Comparison of ENCODE assay signal across 15 cellular contexts in the genomic region with DNA sequence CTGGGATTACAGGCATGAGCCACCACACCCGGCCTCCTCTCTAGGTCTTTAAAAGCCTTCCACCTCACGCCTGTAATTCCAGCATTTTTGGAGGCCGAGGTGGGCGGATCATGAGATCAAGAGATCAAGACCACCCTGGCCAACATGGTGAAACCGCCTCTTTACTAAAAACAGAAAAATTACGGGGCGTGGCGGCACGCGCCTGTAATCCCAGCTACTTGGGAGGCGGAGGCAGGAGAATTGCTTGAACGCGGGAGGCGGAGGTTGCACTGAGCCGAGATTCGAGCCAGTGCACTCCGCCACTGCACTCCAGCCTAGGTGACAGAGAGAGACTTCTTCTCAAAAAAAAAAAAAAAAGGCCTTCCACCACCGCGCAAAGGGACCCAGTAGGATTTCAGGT. TPM values are rescaled to one million over a fixed set of nuclear protein-coding genes. Genes with fewer than 3 reads are reported as not detected.
A peak's percentile ranks its signal among the peaks of the same experiment; 100 is the strongest.
DNase-seq lines count a peak whose midpoint lies in the region; ATAC-seq and TF ChIP-seq lines count a peak whose summit lies in the region.
"Had no signal": no experiment of that assay in that cellular context is flagged by ENCODE, and none has a peak within 500 bp of the region (broad histone marks: within the 10 kb centered on the region; RNA-seq: fewer than 3 reads in every experiment).

No MANE protein-coding gene starts in this region.

- no peak for TF ChIP-seq POLR2A in spleen (IDR thresholded peaks at IDR 0.05)

- peak overlapping the region; percentile 77; the same call in 1 of the 2 replicates for H3K4me2 ChIP-seq in OCI-LY7 (ENCODE audit: low read length)

- POLR2A ChIA-PET in OCI-LY7 (lab: Charles Lee) = interaction anchor here (0.7 kb wide), 3 partner anchors 11 to 600 kb away, joined by 3 to 7 read pairs (median 3); no protein-coding TSS in a partner anchor

- H3K9me3 ChIP-seq in OCI-LY7 (ENCODE audit: low read length) (no peaks in the 10 kb centered on the region), spleen (no peaks in the 10 kb centered on the region)

- ATAC-seq in activated T-cell treated with anti-CD3 and anti-CD28 coated beads, Interleukin-2, amount 50 U/mL, for 72 hours (replicated peaks in 1 of 2) = no peak
- no peak for ATAC-seq in effector memory CD8-positive, alpha-beta T cell (replicated peaks)
- ATAC-seq: activated CD4-positive, CD25-positive, alpha-beta regulatory T cell treated with anti-CD3 and anti-CD28 coated beads, Interleukin-2, amount 50 U/mL, for 24 hours; left lobe of liver; Panc1 had no signal

- no peaks in the 10 kb centered on the region for H3K9me2 ChIP-seq in OCI-LY7 (ENCODE audit: insufficient read depth, low read length)

- BruUV-seq in OCI-LY7 (replicated peaks; lab: Mats Ljungman, UMichigan) = no TSS peak

- peaks cover 49% of the 10 kb centered on the region for H3K4me1 Mint-ChIP-seq in activated T-cell treated with anti-CD3 and anti-CD28 coated beads, Interleukin-2, amount 50 U/mL, for 72 hours (ENCODE audit: low read depth)
- H3K4me1 Mint-ChIP-seq in effector memory CD8-positive, alpha-beta T cell (ENCODE audit: low read depth in 2 of 2) = peaks cover 19 to 22% of the 10 kb centered on the region in 2 donors

- H3K27ac Mint-ChIP-seq in activated T-cell treated with anti-CD3 and anti-CD28 coated beads, Interleukin-2, amount 50 U/mL, for 72 hours = no peak overlapping the region
- H3K27ac Mint-ChIP-seq in effector memory CD8-positive, alpha-beta T cell = peak overlapping the region; percentile 88 to 96

- H3K4me3 ChIP-seq in OCI-LY7 (ENCODE audit: low read depth, low read length, poor library complexity, severe bottlenecking) (no peak overlapping the region), spleen (no peak overlapping the region)

- H3K4me3 Mint-ChIP-seq in activated T-cell treated with anti-CD3 and anti-CD28 coated beads, Interleukin-2, amount 50 U/mL, for 72 hours = peak overlapping the region; percentile 97 to 98
- H3K4me3 Mint-ChIP-seq in effector memory CD8-positive, alpha-beta T cell = no peak overlapping the region

- H3K9me3 Mint-ChIP-seq in activated T-cell treated with anti-CD3 and anti-CD28 coated beads, Interleukin-2, amount 50 U/mL, for 72 hours = no peaks in the 10 kb centered on the region
- no peaks in the 10 kb centered on the region for H3K9me3 Mint-ChIP-seq in effector memory CD8-positive, alpha-beta T cell
- H3K9me3 Mint-ChIP-seq: type B pancreatic cell had no signal

- intact Hi-C loops in OCI-LY7 (cut with micrococcal nuclease; ENCODE audit: unreplicated experiment) = no loop called here
- intact Hi-C loops in spleen (cut with DNase I; ENCODE audit: low total_unique reads) = no loop called here

- WGBS in spleen, 5 donors = 96 to 99% (median 98%) methylated on average over 19 of the region's 19 CpGs

- peak overlapping the region; percentile 98; the same call in 1 of the 2 replicates for H2AFZ ChIP-seq in OCI-LY7 (ENCODE audit: low read length)

- no peaks in the 10 kb centered on the region for H4K20me1 ChIP-seq in OCI-LY7 (ENCODE audit: insufficient read depth, low read length)

- TF ChIP-seq CTCF in OCI-LY7 (conservative IDR thresholded peaks at IDR 0.05; ENCODE audit: low read length) (no peak), spleen (IDR thresholded peaks at IDR 0.05 in 8 of 11, conservative IDR thresholded peaks at IDR 0.05 in 3 of 11) (no peak)

- DNase-seq in activated T-cell treated with anti-CD3 and anti-CD28 coated beads, Interleukin-2, amount 50 U/mL, for 72 hours = no peak
- no peak for DNase-seq in activated T-cell treated with anti-CD3 and anti-CD28 coated beads, Interleukin-2, amount 50 U/mL, for 1 hour
- no peak for DNase-seq in OCI-LY7 (ENCODE audit: low spot score)
- DNase-seq in effector memory CD8-positive, alpha-beta T cell = no peak
- peak; percentile 77 for DNase-seq in spleen
- no peak for DNase-seq in NCI-H2081 (lab: John Stamatoyannopoulos, UW)
- DNase-seq in NOMO-1 (lab: John Stamatoyannopoulos, UW; ENCODE audit: unreplicated experiment in 2 of 2) = no peak
- no peak for DNase-seq in A172 (ENCODE audit: low spot score)
- DNase-seq: brain microvascular endothelial cell, NCI-H187 treated with DMSO at 0.1 percent for 48 hours, NCI-H524 had no signal

- peaks cover 29% of the 10 kb centered on the region for H3K4me1 ChIP-seq in OCI-LY7 (ENCODE audit: insufficient read depth, low read length, poor library complexity, severe bottlenecking)
- H3K4me1 ChIP-seq in spleen = peaks cover 17 to 51% (median 33%) of the 10 kb centered on the region in 6 donors

- H3K36me3 ChIP-seq in OCI-LY7 (ENCODE audit: insufficient read depth, low read length) (no peaks in the 10 kb centered on the region), spleen (no peaks in the 10 kb centered on the region)
- H3K36me3 ChIP-seq: brain microvascular endothelial cell had no signal

- no peak overlapping the region for H3K27ac ChIP-seq in OCI-LY7 (ENCODE audit: low read depth, low read length, poor library complexity, severe bottlenecking)
- peak overlapping the region in 4 of 8 donors; percentile 94 to 99 (median 98) for H3K27ac ChIP-seq in spleen
- H3K27ac ChIP-seq: brain microvascular endothelial cell had no signal

- CTCF ChIA-PET in OCI-LY7 (lab: Charles Lee; ENCODE audit: unreplicated experiment) = no interaction called here

- H3K27me3 Mint-ChIP-seq in activated T-cell treated with anti-CD3 and anti-CD28 coated beads, Interleukin-2, amount 50 U/mL, for 72 hours (ENCODE audit: low read depth) = no peaks in the 10 kb centered on the region
- H3K27me3 Mint-ChIP-seq in effector memory CD8-positive, alpha-beta T cell = no peaks in the 10 kb centered on the region
- H3K27me3 Mint-ChIP-seq: type B pancreatic cell had no signal

- peaks cover 19% of the 10 kb centered on the region for H3K79me2 ChIP-seq in OCI-LY7 (ENCODE audit: insufficient read depth, low read depth, low read length)

- H3K27me3 ChIP-seq in spleen (replicated peaks in 1 of 7) = no peaks in the 10 kb centered on the region
- H3K27me3 ChIP-seq: brain microvascular endothelial cell had no signal

- H3K36me3 Mint-ChIP-seq in activated T-cell treated with anti-CD3 and anti-CD28 coated beads, Interleukin-2, amount 50 U/mL, for 72 hours (ENCODE audit: insufficient read depth in 2 of 2) = peaks cover 2 to 6% of the 10 kb centered on the region in 2 donors
- peaks cover 14% of the 10 kb centered on the region for H3K36me3 Mint-ChIP-seq in effector memory CD8-positive, alpha-beta T cell (ENCODE audit: insufficient read depth)

RNA-seq across cellular contexts. Expression of a gene that starts 1.3 kb away (rescaled TPM):
- total RNA-seq in activated T-cell treated with anti-CD3 and anti-CD28 coated beads, Interleukin-2, amount 50 U/mL, for 72 hours = 10 to 100 TPM; 11.4 to 16.7 TPM
- total RNA-seq in OCI-LY7 (2014; rRNA removed; shearing (Covaris generic)) = 3.1 and 4.2 TPM in 2 replicates
- total RNA-seq in OCI-LY7 (2022) = 18.4 and 19.6 TPM in 2 replicates
- 10 to 100 TPM; 10.2 to 28.0 (median 16.8) TPM for total RNA-seq in spleen
- polyA plus RNA-seq in spleen = 1 to 10 TPM; 4.8 to 6.7 (median 5.6) TPM
- 2.3 and 2.4 TPM in 2 replicates for total RNA-seq in A172 (2014; rRNA removed; shearing (Covaris generic))

Comparison
In these comparisons a context has a peak if more than half of its experiments do, and no peak if none do; other contexts are left out.
1. H3K4me3 Mint-ChIP-seq: peak in activated T-cell treated with anti-CD3 and anti-CD28 coated beads, Interleukin-2, amount 50 U/mL, for 72 hours (2 of 2); none in effector memory CD8-positive, alpha-beta T cell (0 of 2).